ENCODE assay signal across 15 cellular contexts in the genomic region with DNA sequence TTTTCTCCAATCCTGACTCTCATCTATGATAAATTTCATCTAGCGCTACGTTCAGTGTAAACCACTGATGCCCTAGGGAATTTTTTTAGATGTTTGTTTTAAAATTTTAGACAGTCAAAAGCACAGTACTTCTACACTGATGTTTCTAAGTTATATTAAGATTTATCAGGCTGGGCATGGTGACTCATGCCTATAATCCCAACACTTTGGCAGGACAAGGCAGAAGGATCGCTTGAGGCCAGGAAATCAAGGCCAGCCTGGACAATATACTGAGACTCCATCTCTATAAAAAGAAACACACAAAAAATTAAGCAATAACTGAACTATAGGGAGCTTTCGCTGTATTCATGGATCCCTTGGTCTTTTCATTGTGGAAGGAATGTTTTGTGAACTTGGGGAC. TPM values are rescaled to one million over a fixed set of nuclear protein-coding genes. Genes with fewer than 3 reads are reported as not detected.
DNase-seq lines count a peak whose midpoint lies in the region; ATAC-seq lines count a peak whose summit lies in the region.
"Had no signal": no experiment of that assay in that cellular context is flagged by ENCODE, and none has a peak within 500 bp of the region (broad histone marks: within the 10 kb centered on the region; RNA-seq: fewer than 3 reads in every experiment).

No MANE protein-coding gene starts in this region.

- peak; percentile 14 for DNase-seq in GM04503 (ENCODE audit: low read depth)
- DNase-seq in adipocyte (ENCODE audit: low read depth): peak; percentile 72
- DNase-seq in fibroblast of gingiva (ENCODE audit: low read depth): peak; percentile 42
- peak; percentile 29 for DNase-seq in pulmonary artery endothelial cell (ENCODE audit: low read depth, low spot score)
- no peak for DNase-seq in activated CD4-positive, alpha-beta T cell treated with anti-CD3 and anti-CD28 coated beads for 1 hour
- no peak for DNase-seq in ecto neural progenitor cell (ENCODE audit: low spot score)
- DNase-seq: activated CD4-positive, CD25-positive, alpha-beta regulatory T cell; DMS53; midbrain; NCI-H2029 treated with DMSO at 0.1 percent for 48 hours; ovary; stimulated activated CD4-positive, alpha-beta T cell treated with anti-CD3 and anti-CD28 coated beads, Interleukin-15, amount 100 ng/mL, for 24 hours had no signal

- H3K9me3 ChIP-seq in adipocyte (ENCODE audit: control insufficient read depth, low read length): no peaks in the 10 kb centered on the region
- H3K9me3 ChIP-seq: gastroesophageal sphincter, ovary had no signal

- no peak overlapping the region for H3K4me3 ChIP-seq in adipocyte (ENCODE audit: low read length)
- H3K4me3 ChIP-seq: gastroesophageal sphincter, ovary had no signal

- H3K9ac ChIP-seq in adipocyte (ENCODE audit: low read length): no peak overlapping the region

- no peaks in the 10 kb centered on the region for H3K27me3 ChIP-seq in adipocyte (replicated peaks; ENCODE audit: control insufficient read depth, insufficient read depth, low read length)
- H3K27me3 ChIP-seq: gastroesophageal sphincter, ovary had no signal

- ATAC-seq in HG03159 (IDR thresholded peaks at IDR 0.05; ENCODE audit: unreplicated experiment) (no peak), GM18511 (IDR thresholded peaks at IDR 0.05; ENCODE audit: unreplicated experiment) (no peak)
- ATAC-seq: gastroesophageal sphincter had no signal

- no peaks in the 10 kb centered on the region for H3K36me3 ChIP-seq in adipocyte (ENCODE audit: control insufficient read depth, insufficient read depth, low read length, severe bottlenecking)
- H3K36me3 ChIP-seq: gastroesophageal sphincter, ovary had no signal

- no peaks in the 10 kb centered on the region for H3K4me1 ChIP-seq in adipocyte (ENCODE audit: control insufficient read depth, insufficient read depth, low read length)

RNA-seq across cellular contexts. Expression of a gene that starts 50.6 kb away (rescaled TPM):
- 39.4 and 67.6 TPM in 2 replicates for total RNA-seq in pulmonary artery endothelial cell

Comparison
In these comparisons a context has a peak if more than half of its experiments do, and no peak if none do; other contexts are left out.
1. DNase-seq: peak in GM04503 (single experiment), adipocyte (single experiment), fibroblast of gingiva (single experiment) and pulmonary artery endothelial cell (single experiment); none in activated CD4-positive, alpha-beta T cell treated with anti-CD3 and anti-CD28 coated beads for 1 hour (single experiment) and ecto neural progenitor cell (single experiment).